1 cellular context compared by ENCODE assay signal in genomic region chr6:29926795-29927427, GRCh38.
TF ChIP-seq lines count a peak whose summit lies in the region.

No MANE protein-coding gene starts in this region.

TF ChIP-seq in HepG2, 621 proteins besides CTCF, POLR2A, EP300 and RAD21 (continued from another document and continues in another):
- TF ChIP-seq, protein P1, sequence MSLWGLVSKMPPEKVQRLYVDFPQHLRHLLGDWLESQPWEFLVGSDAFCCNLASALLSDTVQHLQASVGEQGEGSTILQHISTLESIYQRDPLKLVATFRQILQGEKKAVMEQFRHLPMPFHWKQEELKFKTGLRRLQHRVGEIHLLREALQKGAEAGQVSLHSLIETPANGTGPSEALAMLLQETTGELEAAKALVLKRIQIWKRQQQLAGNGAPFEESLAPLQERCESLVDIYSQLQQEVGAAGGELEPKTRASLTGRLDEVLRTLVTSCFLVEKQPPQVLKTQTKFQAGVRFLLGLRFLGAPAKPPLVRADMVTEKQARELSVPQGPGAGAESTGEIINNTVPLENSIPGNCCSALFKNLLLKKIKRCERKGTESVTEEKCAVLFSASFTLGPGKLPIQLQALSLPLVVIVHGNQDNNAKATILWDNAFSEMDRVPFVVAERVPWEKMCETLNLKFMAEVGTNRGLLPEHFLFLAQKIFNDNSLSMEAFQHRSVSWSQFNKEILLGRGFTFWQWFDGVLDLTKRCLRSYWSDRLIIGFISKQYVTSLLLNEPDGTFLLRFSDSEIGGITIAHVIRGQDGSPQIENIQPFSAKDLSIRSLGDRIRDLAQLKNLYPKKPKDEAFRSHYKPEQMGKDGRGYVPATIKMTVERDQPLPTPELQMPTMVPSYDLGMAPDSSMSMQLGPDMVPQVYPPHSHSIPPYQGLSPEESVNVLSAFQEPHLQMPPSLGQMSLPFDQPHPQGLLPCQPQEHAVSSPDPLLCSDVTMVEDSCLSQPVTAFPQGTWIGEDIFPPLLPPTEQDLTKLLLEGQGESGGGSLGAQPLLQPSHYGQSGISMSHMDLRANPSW (CRISPR knock-in tag; IDR thresholded peaks at IDR 0.05; ENCODE audit: borderline replicate concordance), result no peak
- TF ChIP-seq, protein P2, sequence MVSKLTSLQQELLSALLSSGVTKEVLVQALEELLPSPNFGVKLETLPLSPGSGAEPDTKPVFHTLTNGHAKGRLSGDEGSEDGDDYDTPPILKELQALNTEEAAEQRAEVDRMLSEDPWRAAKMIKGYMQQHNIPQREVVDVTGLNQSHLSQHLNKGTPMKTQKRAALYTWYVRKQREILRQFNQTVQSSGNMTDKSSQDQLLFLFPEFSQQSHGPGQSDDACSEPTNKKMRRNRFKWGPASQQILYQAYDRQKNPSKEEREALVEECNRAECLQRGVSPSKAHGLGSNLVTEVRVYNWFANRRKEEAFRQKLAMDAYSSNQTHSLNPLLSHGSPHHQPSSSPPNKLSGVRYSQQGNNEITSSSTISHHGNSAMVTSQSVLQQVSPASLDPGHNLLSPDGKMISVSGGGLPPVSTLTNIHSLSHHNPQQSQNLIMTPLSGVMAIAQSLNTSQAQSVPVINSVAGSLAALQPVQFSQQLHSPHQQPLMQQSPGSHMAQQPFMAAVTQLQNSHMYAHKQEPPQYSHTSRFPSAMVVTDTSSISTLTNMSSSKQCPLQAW (CRISPR knock-in tag; IDR thresholded peaks at IDR 0.05), result no peak
- TF ChIP-seq ZNF781 (CRISPR knock-in tag; IDR thresholded peaks at IDR 0.05; ENCODE audit: borderline replicate concordance, not compliant biosample characterization) (no peak), TRIM24 (CRISPR knock-in tag; IDR thresholded peaks at IDR 0.05) (no peak), HNRNPH1 (optimal IDR thresholded peaks at IDR 0.05; ENCODE audit: low read depth, low read length) (no peak), ZSCAN21 (CRISPR knock-in tag; IDR thresholded peaks at IDR 0.05; ENCODE audit: borderline replicate concordance) (no peak), TCF12 (IDR thresholded peaks at IDR 0.05) (no peak), TCF12 (CRISPR knock-in tag; IDR thresholded peaks at IDR 0.05) (no peak), CBX1 (IDR thresholded peaks at IDR 0.05; ENCODE audit: low read depth) (no peak), NR2F6 (IDR thresholded peaks at IDR 0.05) (no peak), NR2F6 (CRISPR knock-in tag; IDR thresholded peaks at IDR 0.05) (peak; percentile 8; the same call in 1 of the 2 replicates), ZNF264 (CRISPR knock-in tag; IDR thresholded peaks at IDR 0.05) (0 out of 2 replicates have a peak, but pooled peaks have one; percentile 20), ZNF296 (CRISPR knock-in tag; conservative IDR thresholded peaks at IDR 0.05) (no peak), FOXK2 (IDR thresholded peaks at IDR 0.05) (no peak), ZNF256 (CRISPR knock-in tag; conservative IDR thresholded peaks at IDR 0.05) (no peak), HNRNPK (IDR thresholded peaks at IDR 0.05; ENCODE audit: low read depth, low read length, poor library complexity, severe bottlenecking) (no peak), POLR2AphosphoS2 (IDR thresholded peaks at IDR 0.05; ENCODE audit: low read depth, low read length) (no peak), IRF1 (CRISPR knock-in tag; IDR thresholded peaks at IDR 0.05; ENCODE audit: low read depth) (0 out of 2 replicates have a peak, but pooled peaks have one; percentile 46), ZNF883 (CRISPR knock-in tag; IDR thresholded peaks at IDR 0.05; ENCODE audit: not compliant biosample characterization) (no peak), MAX (IDR thresholded peaks at IDR 0.05) (peak; percentile 29; the same call in 1 of the 2 replicates), ZNF543 (CRISPR knock-in tag; IDR thresholded peaks at IDR 0.05) (no peak), ZNF12 (CRISPR knock-in tag; IDR thresholded peaks at IDR 0.05) (no peak), ATF7-NPFF (CRISPR knock-in tag; IDR thresholded peaks at IDR 0.05; ENCODE audit: low read depth) (no peak), ZNF292 (CRISPR knock-in tag; IDR thresholded peaks at IDR 0.05; ENCODE audit: borderline replicate concordance, low read depth) (no peak), ARHGAP35 (CRISPR knock-in tag; IDR thresholded peaks at IDR 0.05; ENCODE audit: borderline replicate concordance) (no peak), MIXL1 (CRISPR knock-in tag; IDR thresholded peaks at IDR 0.05) (no peak), HDAC2 (CRISPR knock-in tag; IDR thresholded peaks at IDR 0.05) (no peak; the same call in 1 of the 2 replicates), ZZZ3 (CRISPR knock-in tag; IDR thresholded peaks at IDR 0.05; ENCODE audit: borderline replicate concordance) (no peak), HOXD1 (CRISPR knock-in tag; IDR thresholded peaks at IDR 0.05) (0 out of 2 replicates have a peak, but pooled peaks have one; percentile 40), GATAD1 (CRISPR knock-in tag; IDR thresholded peaks at IDR 0.05) (no peak), ASH2L (IDR thresholded peaks at IDR 0.05; ENCODE audit: insufficient read length, low read depth, low read length) (peak; percentile 58), ZNF350 (CRISPR knock-in tag; IDR thresholded peaks at IDR 0.05; ENCODE audit: borderline replicate concordance, low read depth) (peak; percentile 49; the same call in 1 of the 2 replicates)
- TF ChIP-seq, protein P3, sequence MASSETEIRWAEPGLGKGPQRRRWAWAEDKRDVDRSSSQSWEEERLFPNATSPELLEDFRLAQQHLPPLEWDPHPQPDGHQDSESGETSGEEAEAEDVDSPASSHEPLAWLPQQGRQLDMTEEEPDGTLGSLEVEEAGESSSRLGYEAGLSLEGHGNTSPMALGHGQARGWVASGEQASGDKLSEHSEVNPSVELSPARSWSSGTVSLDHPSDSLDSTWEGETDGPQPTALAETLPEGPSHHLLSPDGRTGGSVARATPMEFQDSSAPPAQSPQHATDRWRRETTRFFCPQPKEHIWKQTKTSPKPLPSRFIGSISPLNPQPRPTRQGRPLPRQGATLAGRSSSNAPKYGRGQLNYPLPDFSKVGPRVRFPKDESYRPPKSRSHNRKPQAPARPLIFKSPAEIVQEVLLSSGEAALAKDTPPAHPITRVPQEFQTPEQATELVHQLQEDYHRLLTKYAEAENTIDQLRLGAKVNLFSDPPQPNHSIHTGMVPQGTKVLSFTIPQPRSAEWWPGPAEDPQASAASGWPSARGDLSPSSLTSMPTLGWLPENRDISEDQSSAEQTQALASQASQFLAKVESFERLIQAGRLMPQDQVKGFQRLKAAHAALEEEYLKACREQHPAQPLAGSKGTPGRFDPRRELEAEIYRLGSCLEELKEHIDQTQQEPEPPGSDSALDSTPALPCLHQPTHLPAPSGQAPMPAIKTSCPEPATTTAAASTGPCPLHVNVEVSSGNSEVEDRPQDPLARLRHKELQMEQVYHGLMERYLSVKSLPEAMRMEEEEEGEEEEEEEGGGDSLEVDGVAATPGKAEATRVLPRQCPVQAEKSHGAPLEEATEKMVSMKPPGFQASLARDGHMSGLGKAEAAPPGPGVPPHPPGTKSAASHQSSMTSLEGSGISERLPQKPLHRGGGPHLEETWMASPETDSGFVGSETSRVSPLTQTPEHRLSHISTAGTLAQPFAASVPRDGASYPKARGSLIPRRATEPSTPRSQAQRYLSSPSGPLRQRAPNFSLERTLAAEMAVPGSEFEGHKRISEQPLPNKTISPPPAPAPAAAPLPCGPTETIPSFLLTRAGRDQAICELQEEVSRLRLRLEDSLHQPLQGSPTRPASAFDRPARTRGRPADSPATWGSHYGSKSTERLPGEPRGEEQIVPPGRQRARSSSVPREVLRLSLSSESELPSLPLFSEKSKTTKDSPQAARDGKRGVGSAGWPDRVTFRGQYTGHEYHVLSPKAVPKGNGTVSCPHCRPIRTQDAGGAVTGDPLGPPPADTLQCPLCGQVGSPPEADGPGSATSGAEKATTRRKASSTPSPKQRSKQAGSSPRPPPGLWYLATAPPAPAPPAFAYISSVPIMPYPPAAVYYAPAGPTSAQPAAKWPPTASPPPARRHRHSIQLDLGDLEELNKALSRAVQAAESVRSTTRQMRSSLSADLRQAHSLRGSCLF (CRISPR knock-in tag; IDR thresholded peaks at IDR 0.05; ENCODE audit: borderline replicate concordance), result 0 out of 2 replicates have a peak, but pooled peaks have one; percentile 61
- TF ChIP-seq, protein P4, sequence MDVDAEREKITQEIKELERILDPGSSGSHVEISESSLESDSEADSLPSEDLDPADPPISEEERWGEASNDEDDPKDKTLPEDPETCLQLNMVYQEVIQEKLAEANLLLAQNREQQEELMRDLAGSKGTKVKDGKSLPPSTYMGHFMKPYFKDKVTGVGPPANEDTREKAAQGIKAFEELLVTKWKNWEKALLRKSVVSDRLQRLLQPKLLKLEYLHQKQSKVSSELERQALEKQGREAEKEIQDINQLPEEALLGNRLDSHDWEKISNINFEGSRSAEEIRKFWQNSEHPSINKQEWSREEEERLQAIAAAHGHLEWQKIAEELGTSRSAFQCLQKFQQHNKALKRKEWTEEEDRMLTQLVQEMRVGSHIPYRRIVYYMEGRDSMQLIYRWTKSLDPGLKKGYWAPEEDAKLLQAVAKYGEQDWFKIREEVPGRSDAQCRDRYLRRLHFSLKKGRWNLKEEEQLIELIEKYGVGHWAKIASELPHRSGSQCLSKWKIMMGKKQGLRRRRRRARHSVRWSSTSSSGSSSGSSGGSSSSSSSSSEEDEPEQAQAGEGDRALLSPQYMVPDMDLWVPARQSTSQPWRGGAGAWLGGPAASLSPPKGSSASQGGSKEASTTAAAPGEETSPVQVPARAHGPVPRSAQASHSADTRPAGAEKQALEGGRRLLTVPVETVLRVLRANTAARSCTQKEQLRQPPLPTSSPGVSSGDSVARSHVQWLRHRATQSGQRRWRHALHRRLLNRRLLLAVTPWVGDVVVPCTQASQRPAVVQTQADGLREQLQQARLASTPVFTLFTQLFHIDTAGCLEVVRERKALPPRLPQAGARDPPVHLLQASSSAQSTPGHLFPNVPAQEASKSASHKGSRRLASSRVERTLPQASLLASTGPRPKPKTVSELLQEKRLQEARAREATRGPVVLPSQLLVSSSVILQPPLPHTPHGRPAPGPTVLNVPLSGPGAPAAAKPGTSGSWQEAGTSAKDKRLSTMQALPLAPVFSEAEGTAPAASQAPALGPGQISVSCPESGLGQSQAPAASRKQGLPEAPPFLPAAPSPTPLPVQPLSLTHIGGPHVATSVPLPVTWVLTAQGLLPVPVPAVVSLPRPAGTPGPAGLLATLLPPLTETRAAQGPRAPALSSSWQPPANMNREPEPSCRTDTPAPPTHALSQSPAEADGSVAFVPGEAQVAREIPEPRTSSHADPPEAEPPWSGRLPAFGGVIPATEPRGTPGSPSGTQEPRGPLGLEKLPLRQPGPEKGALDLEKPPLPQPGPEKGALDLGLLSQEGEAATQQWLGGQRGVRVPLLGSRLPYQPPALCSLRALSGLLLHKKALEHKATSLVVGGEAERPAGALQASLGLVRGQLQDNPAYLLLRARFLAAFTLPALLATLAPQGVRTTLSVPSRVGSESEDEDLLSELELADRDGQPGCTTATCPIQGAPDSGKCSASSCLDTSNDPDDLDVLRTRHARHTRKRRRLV (CRISPR knock-in tag; IDR thresholded peaks at IDR 0.05), result 0 out of 2 replicates have a peak, but pooled peaks have one; percentile 43
- TF ChIP-seq, protein P5, sequence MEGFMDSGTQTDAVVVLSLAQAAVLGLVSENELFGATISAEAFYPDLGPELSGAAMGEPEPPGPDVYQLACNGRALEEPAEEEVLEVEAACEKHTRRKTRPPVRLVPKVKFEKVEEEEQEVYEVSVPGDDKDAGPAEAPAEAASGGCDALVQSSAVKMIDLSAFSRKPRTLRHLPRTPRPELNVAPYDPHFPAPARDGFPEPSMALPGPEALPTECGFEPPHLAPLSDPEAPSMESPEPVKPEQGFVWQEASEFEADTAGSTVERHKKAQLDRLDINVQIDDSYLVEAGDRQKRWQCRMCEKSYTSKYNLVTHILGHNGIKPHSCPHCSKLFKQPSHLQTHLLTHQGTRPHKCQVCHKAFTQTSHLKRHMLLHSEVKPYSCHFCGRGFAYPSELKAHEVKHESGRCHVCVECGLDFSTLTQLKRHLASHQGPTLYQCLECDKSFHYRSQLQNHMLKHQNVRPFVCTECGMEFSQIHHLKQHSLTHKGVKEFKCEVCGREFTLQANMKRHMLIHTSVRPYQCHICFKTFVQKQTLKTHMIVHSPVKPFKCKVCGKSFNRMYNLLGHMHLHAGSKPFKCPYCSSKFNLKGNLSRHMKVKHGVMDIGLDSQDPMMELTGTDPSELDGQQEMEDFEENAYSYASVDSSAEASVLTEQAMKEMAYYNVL (CRISPR knock-in tag; IDR thresholded peaks at IDR 0.05; ENCODE audit: borderline replicate concordance), result no peak
- TF ChIP-seq, protein P6, sequence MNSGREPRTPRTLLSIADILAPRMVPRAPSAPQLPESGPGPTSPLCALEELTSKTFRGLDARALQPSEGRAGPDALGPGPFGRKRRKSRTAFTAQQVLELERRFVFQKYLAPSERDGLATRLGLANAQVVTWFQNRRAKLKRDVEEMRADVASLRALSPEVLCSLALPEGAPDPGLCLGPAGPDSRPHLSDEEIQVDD (CRISPR knock-in tag; IDR thresholded peaks at IDR 0.05; ENCODE audit: borderline replicate concordance), result no peak
- TF ChIP-seq, protein P7, sequence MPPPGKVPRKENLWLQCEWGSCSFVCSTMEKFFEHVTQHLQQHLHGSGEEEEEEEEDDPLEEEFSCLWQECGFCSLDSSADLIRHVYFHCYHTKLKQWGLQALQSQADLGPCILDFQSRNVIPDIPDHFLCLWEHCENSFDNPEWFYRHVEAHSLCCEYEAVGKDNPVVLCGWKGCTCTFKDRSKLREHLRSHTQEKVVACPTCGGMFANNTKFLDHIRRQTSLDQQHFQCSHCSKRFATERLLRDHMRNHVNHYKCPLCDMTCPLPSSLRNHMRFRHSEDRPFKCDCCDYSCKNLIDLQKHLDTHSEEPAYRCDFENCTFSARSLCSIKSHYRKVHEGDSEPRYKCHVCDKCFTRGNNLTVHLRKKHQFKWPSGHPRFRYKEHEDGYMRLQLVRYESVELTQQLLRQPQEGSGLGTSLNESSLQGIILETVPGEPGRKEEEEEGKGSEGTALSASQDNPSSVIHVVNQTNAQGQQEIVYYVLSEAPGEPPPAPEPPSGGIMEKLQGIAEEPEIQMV (CRISPR knock-in tag; IDR thresholded peaks at IDR 0.05; ENCODE audit: low read depth), result no peak
- TF ChIP-seq, protein P8, sequence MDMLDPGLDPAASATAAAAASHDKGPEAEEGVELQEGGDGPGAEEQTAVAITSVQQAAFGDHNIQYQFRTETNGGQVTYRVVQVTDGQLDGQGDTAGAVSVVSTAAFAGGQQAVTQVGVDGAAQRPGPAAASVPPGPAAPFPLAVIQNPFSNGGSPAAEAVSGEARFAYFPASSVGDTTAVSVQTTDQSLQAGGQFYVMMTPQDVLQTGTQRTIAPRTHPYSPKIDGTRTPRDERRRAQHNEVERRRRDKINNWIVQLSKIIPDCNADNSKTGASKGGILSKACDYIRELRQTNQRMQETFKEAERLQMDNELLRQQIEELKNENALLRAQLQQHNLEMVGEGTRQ (IDR thresholded peaks at IDR 0.05; ENCODE audit: low read depth, low read length), result no peak
- TF ChIP-seq, protein P8 (CRISPR knock-in tag; IDR thresholded peaks at IDR 0.05; ENCODE audit: borderline replicate concordance), result no peak
